ENCODE assay signal across 22 cellular contexts in the genomic region with DNA sequence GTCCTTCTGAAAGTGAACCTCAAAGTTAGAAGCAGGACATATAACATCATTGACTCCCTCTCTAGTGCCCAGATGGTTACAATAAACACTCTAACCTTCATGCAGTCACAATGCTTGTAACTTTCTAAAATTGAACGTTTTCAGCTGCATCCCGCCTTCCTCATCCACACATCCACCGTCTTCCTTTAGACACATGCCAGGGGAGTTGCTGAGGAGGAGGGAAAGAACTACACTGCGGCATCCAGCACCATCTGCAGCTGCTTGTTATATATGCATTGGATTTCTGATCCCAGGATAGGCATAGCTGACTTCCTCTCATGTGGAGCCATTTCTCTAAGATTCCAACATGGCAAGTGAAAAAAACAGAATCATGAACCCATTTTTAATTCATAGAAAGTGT.
DNase-seq lines count a peak whose midpoint lies in the region; ATAC-seq, FAIRE-seq and TF ChIP-seq lines count a peak whose summit lies in the region.
"Had no signal": no experiment of that assay in that cellular context is flagged by ENCODE, and none has a peak within 500 bp of the region (broad histone marks: within the 10 kb centered on the region; RNA-seq: fewer than 3 reads in every experiment).

No MANE protein-coding gene starts in this region.

- no peak for ATAC-seq in GM18909 (IDR thresholded peaks at IDR 0.05; ENCODE audit: poor library complexity, unreplicated experiment)
- ATAC-seq: A549; CD8-positive, alpha-beta T cell; GM23338 had no signal

- no peak for FAIRE-seq in kidney (lab: Jason Lieb, UNC)
- FAIRE-seq: A549, GM18507 had no signal

- peaks cover 17% of the 10 kb centered on the region for H3K27me3 ChIP-seq in adipocyte (replicated peaks; ENCODE audit: control insufficient read depth, insufficient read depth, low read length)

- no peak overlapping the region for H3K4me3 ChIP-seq in adipocyte (ENCODE audit: low read length)
- no peak overlapping the region for H3K4me3 ChIP-seq in foreskin fibroblast (ENCODE audit: low read depth in 1 of 2, low read length in 2 of 2)
- no peak overlapping the region for H3K4me3 ChIP-seq in kidney (ENCODE audit: low read length in 2 of 2)
- H3K4me3 ChIP-seq: A549, GM23338, HAP-1 had no signal

- H3K4me1 ChIP-seq in adipocyte (ENCODE audit: control insufficient read depth, insufficient read depth, low read length) (no peaks in the 10 kb centered on the region), kidney (ENCODE audit: control insufficient read depth in 1 of 2, insufficient read depth in 1 of 2, low read depth in 1 of 2, low read length in 2 of 2) (no peaks in the 10 kb centered on the region)
- H3K4me1 ChIP-seq: A549, HAP-1 had no signal

- peak; percentile 5 for DNase-seq in AG09319 (ENCODE audit: extremely low read depth, low read depth)
- DNase-seq in COR-L47 (lab: John Stamatoyannopoulos, UW): peak; percentile 22
- peak; percentile 11 for DNase-seq in adipocyte (ENCODE audit: low read depth)
- DNase-seq in foreskin fibroblast: peak; percentile 6 to 38
- DNase-seq in kidney: no peak
- DNase-seq in activated naive CD4-positive, alpha-beta T cell treated with anti-CD3 and anti-CD28 coated beads, Interleukin-2, amount 50 U/mL, for 16 hours: no peak
- DNase-seq: CD8-positive, alpha-beta T cell; KBM-7; MV-4-11; NCI-H1105; NCI-H1436 treated with DMSO at 0.1 percent for 48 hours; NCI-H2029 treated with DMSO at 0.1 percent for 48 hours; NCI-H526 treated with DMSO at 0.1 percent for 48 hours; NK-92 treated with Interleukin-12 subunit alpha and Interleukin-12 subunit beta, amount 100 ng/mL, for 24 hours; SHP77 had no signal

- no peak overlapping the region for H3K27ac ChIP-seq in kidney (ENCODE audit: low read depth in 2 of 2, low read length in 2 of 2)
- H3K27ac ChIP-seq: A549, C4-2B, RWPE1 had no signal

- intact Hi-C loops in kidney (cut with DNase I): no loop called here

- H3K36me3 ChIP-seq in adipocyte (ENCODE audit: control insufficient read depth, insufficient read depth, low read length, severe bottlenecking) (no peaks in the 10 kb centered on the region), kidney (ENCODE audit: control insufficient read depth in 1 of 2, insufficient read depth in 2 of 2, low read length in 2 of 2) (no peaks in the 10 kb centered on the region)
- H3K36me3 ChIP-seq: HAP-1 had no signal

- TF ChIP-seq CTCF in AG09319 (IDR thresholded peaks at IDR 0.05; ENCODE audit: low read depth, low read length) (peak; percentile 23), foreskin fibroblast (IDR thresholded peaks at IDR 0.05; ENCODE audit: low read depth, low read length) (no peak), kidney (IDR thresholded peaks at IDR 0.05; ENCODE audit: borderline replicate concordance, extremely low read depth, insufficient read depth) (no peak)

- no peak overlapping the region for H3K9ac ChIP-seq in adipocyte (ENCODE audit: low read length)
- H3K9ac ChIP-seq in kidney (ENCODE audit: low read length in 2 of 2): no peak overlapping the region

- H3K9me3 ChIP-seq in adipocyte (ENCODE audit: control insufficient read depth, low read length): no peaks in the 10 kb centered on the region
- no peaks in the 10 kb centered on the region for H3K9me3 ChIP-seq in kidney (ENCODE audit: control insufficient read depth in 1 of 2, low read length in 2 of 2)
- H3K9me3 ChIP-seq: A549, HAP-1 had no signal

Comparison
In these comparisons a context has a peak if more than half of its experiments do, and no peak if none do; other contexts are left out.
1. DNase-seq: peak in AG09319 (single experiment), COR-L47 (single experiment), adipocyte (single experiment) and foreskin fibroblast (2 of 2); none in kidney (single experiment) and activated naive CD4-positive, alpha-beta T cell treated with anti-CD3 and anti-CD28 coated beads, Interleukin-2, amount 50 U/mL, for 16 hours (single experiment).